Comparison of ENCODE assay signal across 8 cellular contexts in the genomic region with DNA sequence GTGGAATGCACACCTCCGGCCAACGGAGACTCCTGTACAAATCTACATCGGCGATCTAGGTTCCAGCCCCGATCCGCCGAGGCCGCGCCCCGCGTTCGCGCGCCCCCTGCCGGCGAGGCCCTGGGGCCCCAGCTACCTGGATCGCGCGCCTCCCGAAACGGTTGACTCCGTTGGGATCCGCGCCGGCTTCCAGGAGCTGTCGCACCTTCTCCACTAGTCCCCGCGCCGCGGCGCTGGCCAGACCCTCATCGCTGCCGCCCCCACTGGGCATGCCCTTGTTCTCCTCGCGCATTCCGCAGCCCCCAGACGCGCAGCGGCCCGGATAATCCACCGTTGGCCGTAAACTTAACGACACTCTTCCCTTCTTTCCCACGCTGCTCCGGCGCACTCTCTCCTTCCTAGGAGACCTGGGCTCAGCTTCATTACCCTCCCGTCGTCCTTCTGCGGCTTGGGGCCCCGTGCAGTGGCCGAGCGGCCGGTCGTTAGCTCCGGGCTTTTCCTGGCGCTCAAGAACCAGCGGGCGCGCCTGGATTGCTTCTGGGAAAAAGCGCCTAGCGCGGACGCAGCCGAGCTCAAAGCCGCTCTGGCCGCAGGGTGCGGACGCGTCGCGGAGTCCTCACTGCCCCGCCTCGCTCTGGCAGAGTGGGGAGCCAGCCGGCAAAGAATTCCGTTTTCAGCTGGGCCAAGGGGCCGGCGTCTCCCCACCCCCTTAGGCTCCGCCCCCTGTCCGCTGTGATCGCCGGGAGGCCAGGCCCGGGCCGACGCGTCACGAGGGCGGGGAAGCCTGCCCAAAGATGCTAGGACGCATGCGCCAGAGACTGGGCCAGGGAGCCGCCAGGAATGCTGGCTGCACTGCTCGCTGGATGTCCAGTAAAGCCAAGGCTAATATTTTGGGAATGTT. TPM values are rescaled to one million over a fixed set of nuclear protein-coding genes. Genes with fewer than 3 reads are reported as not detected.
DNase-seq lines count a peak whose midpoint lies in the region; ATAC-seq lines count a peak whose summit lies in the region.

A gene with protein sequence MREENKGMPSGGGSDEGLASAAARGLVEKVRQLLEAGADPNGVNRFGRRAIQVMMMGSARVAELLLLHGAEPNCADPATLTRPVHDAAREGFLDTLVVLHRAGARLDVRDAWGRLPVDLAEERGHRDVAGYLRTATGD (minus strand): TSS at position 644 of the 901 bp plus-strand sequence. CDS start 352 bp downstream, at position 292.

- H3K27ac Mint-ChIP-seq in activated naive CD4-positive, alpha-beta T cell treated with anti-CD3 and anti-CD28 coated beads, Interleukin-2, amount 50 U/mL, for 24 hours: peak within 1 kb of the TSS; percentile 41

- H3K36me3 Mint-ChIP-seq in activated naive CD4-positive, alpha-beta T cell treated with anti-CD3 and anti-CD28 coated beads, Interleukin-2, amount 50 U/mL, for 24 hours: no peaks in the 10 kb centered on the region

- H3K27me3 Mint-ChIP-seq in activated naive CD4-positive, alpha-beta T cell treated with anti-CD3 and anti-CD28 coated beads, Interleukin-2, amount 50 U/mL, for 24 hours: peaks cover 66% of the 10 kb centered on the region

- peak within 1 kb of the TSS; percentile 70 for H3K4me3 Mint-ChIP-seq in activated naive CD4-positive, alpha-beta T cell treated with anti-CD3 and anti-CD28 coated beads, Interleukin-2, amount 50 U/mL, for 24 hours

- peak; percentile 90 for ATAC-seq in GM21423 (IDR thresholded peaks at IDR 0.05; ENCODE audit: unreplicated experiment)

- peaks cover 25% of the 10 kb centered on the region for H3K4me1 Mint-ChIP-seq in activated naive CD4-positive, alpha-beta T cell treated with anti-CD3 and anti-CD28 coated beads, Interleukin-2, amount 50 U/mL, for 24 hours

- DNase-seq in DMS 273 treated with DMSO at 0.1 percent for 48 hours (lab: John Stamatoyannopoulos, UW): peak; percentile 85
- DNase-seq in HUDEP-2 (lab: John Stamatoyannopoulos, UW; ENCODE audit: unreplicated experiment in 76 of 76): peak in 73 of 76 experiments; percentile 19 to 97 (median 92)
- DNase-seq in RPMI7951 (ENCODE audit: low read depth): peak; percentile 95
- DNase-seq in glomerular endothelial cell (ENCODE audit: extremely low read depth, low read depth, low spot score): no peak
- DNase-seq in nucleus accumbens (lab: John Stamatoyannopoulos, UW): peak in 55 of 56 donors; percentile 24 to 95 (median 83)
- DNase-seq in ureter (ENCODE audit: low spot score): peak; percentile 97

- no peaks in the 10 kb centered on the region for H3K9me3 Mint-ChIP-seq in activated naive CD4-positive, alpha-beta T cell treated with anti-CD3 and anti-CD28 coated beads, Interleukin-2, amount 50 U/mL, for 24 hours

RNA-seq across cellular contexts. Expression of the gene that starts here (rescaled TPM):
- 8.3 and 9.5 TPM in 2 replicates for total RNA-seq in RPMI7951 (2014; rRNA removed; shearing (Covaris generic))
- total RNA-seq in glomerular endothelial cell (36.5 and 49.7 TPM in 2 replicates), ureter (6.1 TPM)
